In genomic region chr11:73307323-73308002, GRCh38 we compare ENCODE assay signal across 1 cellular context.
TF ChIP-seq lines count a peak whose summit lies in the region.

No MANE protein-coding gene starts in this region.

TF ChIP-seq in HepG2, 621 proteins besides CTCF, POLR2A, EP300 and RAD21 (continued from another document and continues in another):
- TF ChIP-seq, protein P1, sequence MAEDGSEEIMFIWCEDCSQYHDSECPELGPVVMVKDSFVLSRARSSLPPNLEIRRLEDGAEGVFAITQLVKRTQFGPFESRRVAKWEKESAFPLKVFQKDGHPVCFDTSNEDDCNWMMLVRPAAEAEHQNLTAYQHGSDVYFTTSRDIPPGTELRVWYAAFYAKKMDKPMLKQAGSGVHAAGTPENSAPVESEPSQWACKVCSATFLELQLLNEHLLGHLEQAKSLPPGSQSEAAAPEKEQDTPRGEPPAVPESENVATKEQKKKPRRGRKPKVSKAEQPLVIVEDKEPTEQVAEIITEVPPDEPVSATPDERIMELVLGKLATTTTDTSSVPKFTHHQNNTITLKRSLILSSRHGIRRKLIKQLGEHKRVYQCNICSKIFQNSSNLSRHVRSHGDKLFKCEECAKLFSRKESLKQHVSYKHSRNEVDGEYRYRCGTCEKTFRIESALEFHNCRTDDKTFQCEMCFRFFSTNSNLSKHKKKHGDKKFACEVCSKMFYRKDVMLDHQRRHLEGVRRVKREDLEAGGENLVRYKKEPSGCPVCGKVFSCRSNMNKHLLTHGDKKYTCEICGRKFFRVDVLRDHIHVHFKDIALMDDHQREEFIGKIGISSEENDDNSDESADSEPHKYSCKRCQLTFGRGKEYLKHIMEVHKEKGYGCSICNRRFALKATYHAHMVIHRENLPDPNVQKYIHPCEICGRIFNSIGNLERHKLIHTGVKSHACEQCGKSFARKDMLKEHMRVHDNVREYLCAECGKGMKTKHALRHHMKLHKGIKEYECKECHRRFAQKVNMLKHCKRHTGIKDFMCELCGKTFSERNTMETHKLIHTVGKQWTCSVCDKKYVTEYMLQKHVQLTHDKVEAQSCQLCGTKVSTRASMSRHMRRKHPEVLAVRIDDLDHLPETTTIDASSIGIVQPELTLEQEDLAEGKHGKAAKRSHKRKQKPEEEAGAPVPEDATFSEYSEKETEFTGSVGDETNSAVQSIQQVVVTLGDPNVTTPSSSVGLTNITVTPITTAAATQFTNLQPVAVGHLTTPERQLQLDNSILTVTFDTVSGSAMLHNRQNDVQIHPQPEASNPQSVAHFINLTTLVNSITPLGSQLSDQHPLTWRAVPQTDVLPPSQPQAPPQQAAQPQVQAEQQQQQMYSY (CRISPR knock-in tag; IDR thresholded peaks at IDR 0.05) = no peak
- TF ChIP-seq ZNF589 (CRISPR knock-in tag; conservative IDR thresholded peaks at IDR 0.05) (no peak), TOPORS (CRISPR knock-in tag; IDR thresholded peaks at IDR 0.05) (0 out of 2 replicates have a peak, but pooled peaks have one; percentile 27), IKZF5 (CRISPR knock-in tag; IDR thresholded peaks at IDR 0.05) (peak; percentile 62; the same call in 1 of the 2 replicates), ZNF256 (CRISPR knock-in tag; conservative IDR thresholded peaks at IDR 0.05) (0 out of 2 replicates have a peak, but pooled peaks have one; percentile 56), ZNF616 (CRISPR knock-in tag; IDR thresholded peaks at IDR 0.05; ENCODE audit: low read depth) (no peak), ZKSCAN5 (CRISPR knock-in tag; IDR thresholded peaks at IDR 0.05) (peak; percentile 72; the same call in 1 of the 2 replicates), NR2C2 (CRISPR knock-in tag; IDR thresholded peaks at IDR 0.05; ENCODE audit: borderline replicate concordance) (peak; percentile 17; the same call in 1 of the 2 replicates), PATZ1 (CRISPR knock-in tag; IDR thresholded peaks at IDR 0.05) (peak; percentile 70; the same call in 1 of the 2 replicates), ZNF740 (CRISPR knock-in tag; IDR thresholded peaks at IDR 0.05) (no peak), CHD4 (IDR thresholded peaks at IDR 0.05; ENCODE audit: borderline replicate concordance, low read length) (no peak), NFRKB (IDR thresholded peaks at IDR 0.05) (no peak), ZMYM2 (CRISPR knock-in tag; IDR thresholded peaks at IDR 0.05) (no peak), JUN (CRISPR knock-in tag; IDR thresholded peaks at IDR 0.05) (no peak), IRF1 (CRISPR knock-in tag; IDR thresholded peaks at IDR 0.05; ENCODE audit: low read depth) (no peak), ZNF615 (CRISPR knock-in tag; IDR thresholded peaks at IDR 0.05; ENCODE audit: borderline replicate concordance) (no peak), MAX (IDR thresholded peaks at IDR 0.05) (peak; percentile 38; the same call in 1 of the 2 replicates), ZNF607 (CRISPR knock-in tag; IDR thresholded peaks at IDR 0.05; ENCODE audit: borderline replicate concordance) (no peak), KMT2B (CRISPR knock-in tag; IDR thresholded peaks at IDR 0.05) (peak; percentile 34; the same call in 1 of the 2 replicates), NFKB2 (CRISPR knock-in tag; IDR thresholded peaks at IDR 0.05; ENCODE audit: borderline replicate concordance) (peak; percentile 53; the same call in 1 of the 2 replicates), NFATC3 (CRISPR knock-in tag; IDR thresholded peaks at IDR 0.05) (no peak), DMAP1 (CRISPR knock-in tag; IDR thresholded peaks at IDR 0.05) (peak; percentile 68; the same call in 1 of the 2 replicates), ZC3H4 (CRISPR knock-in tag; IDR thresholded peaks at IDR 0.05; ENCODE audit: borderline replicate concordance) (peak; percentile 85; the same call in 1 of the 2 replicates), MTA3 (CRISPR knock-in tag; IDR thresholded peaks at IDR 0.05) (no peak), ZFP1 (CRISPR knock-in tag; IDR thresholded peaks at IDR 0.05) (no peak), POLR2G (IDR thresholded peaks at IDR 0.05; ENCODE audit: low read depth, low read length) (peak; percentile 68)
- TF ChIP-seq, protein P2, sequence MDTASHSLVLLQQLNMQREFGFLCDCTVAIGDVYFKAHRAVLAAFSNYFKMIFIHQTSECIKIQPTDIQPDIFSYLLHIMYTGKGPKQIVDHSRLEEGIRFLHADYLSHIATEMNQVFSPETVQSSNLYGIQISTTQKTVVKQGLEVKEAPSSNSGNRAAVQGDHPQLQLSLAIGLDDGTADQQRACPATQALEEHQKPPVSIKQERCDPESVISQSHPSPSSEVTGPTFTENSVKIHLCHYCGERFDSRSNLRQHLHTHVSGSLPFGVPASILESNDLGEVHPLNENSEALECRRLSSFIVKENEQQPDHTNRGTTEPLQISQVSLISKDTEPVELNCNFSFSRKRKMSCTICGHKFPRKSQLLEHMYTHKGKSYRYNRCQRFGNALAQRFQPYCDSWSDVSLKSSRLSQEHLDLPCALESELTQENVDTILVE (CRISPR knock-in tag; IDR thresholded peaks at IDR 0.05) = peak; percentile 10; the same call in 1 of the 2 replicates
- TF ChIP-seq, protein P3, sequence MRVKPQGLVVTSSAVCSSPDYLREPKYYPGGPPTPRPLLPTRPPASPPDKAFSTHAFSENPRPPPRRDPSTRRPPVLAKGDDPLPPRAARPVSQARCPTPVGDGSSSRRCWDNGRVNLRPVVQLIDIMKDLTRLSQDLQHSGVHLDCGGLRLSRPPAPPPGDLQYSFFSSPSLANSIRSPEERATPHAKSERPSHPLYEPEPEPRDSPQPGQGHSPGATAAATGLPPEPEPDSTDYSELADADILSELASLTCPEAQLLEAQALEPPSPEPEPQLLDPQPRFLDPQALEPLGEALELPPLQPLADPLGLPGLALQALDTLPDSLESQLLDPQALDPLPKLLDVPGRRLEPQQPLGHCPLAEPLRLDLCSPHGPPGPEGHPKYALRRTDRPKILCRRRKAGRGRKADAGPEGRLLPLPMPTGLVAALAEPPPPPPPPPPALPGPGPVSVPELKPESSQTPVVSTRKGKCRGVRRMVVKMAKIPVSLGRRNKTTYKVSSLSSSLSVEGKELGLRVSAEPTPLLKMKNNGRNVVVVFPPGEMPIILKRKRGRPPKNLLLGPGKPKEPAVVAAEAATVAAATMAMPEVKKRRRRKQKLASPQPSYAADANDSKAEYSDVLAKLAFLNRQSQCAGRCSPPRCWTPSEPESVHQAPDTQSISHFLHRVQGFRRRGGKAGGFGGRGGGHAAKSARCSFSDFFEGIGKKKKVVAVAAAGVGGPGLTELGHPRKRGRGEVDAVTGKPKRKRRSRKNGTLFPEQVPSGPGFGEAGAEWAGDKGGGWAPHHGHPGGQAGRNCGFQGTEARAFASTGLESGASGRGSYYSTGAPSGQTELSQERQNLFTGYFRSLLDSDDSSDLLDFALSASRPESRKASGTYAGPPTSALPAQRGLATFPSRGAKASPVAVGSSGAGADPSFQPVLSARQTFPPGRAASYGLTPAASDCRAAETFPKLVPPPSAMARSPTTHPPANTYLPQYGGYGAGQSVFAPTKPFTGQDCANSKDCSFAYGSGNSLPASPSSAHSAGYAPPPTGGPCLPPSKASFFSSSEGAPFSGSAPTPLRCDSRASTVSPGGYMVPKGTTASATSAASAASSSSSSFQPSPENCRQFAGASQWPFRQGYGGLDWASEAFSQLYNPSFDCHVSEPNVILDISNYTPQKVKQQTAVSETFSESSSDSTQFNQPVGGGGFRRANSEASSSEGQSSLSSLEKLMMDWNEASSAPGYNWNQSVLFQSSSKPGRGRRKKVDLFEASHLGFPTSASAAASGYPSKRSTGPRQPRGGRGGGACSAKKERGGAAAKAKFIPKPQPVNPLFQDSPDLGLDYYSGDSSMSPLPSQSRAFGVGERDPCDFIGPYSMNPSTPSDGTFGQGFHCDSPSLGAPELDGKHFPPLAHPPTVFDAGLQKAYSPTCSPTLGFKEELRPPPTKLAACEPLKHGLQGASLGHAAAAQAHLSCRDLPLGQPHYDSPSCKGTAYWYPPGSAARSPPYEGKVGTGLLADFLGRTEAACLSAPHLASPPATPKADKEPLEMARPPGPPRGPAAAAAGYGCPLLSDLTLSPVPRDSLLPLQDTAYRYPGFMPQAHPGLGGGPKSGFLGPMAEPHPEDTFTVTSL (CRISPR knock-in tag; IDR thresholded peaks at IDR 0.05; ENCODE audit: borderline replicate concordance) = no peak
- TF ChIP-seq, protein P4, sequence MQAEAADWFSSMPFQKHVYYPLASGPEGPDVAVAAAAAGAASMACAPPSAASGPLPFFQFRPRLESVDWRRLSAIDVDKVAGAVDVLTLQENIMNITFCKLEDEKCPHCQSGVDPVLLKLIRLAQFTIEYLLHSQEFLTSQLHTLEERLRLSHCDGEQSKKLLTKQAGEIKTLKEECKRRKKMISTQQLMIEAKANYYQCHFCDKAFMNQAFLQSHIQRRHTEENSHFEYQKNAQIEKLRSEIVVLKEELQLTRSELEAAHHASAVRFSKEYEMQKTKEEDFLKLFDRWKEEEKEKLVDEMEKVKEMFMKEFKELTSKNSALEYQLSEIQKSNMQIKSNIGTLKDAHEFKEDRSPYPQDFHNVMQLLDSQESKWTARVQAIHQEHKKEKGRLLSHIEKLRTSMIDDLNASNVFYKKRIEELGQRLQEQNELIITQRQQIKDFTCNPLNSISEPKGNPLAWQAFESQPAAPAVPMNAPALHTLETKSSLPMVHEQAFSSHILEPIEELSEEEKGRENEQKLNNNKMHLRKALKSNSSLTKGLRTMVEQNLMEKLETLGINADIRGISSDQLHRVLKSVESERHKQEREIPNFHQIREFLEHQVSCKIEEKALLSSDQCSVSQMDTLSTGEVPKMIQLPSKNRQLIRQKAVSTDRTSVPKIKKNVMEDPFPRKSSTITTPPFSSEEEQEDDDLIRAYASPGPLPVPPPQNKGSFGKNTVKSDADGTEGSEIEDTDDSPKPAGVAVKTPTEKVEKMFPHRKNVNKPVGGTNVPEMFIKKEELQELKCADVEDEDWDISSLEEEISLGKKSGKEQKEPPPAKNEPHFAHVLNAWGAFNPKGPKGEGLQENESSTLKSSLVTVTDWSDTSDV (CRISPR knock-in tag; IDR thresholded peaks at IDR 0.05) = 0 out of 2 replicates have a peak, but pooled peaks have one; percentile 0
- TF ChIP-seq, protein P5, sequence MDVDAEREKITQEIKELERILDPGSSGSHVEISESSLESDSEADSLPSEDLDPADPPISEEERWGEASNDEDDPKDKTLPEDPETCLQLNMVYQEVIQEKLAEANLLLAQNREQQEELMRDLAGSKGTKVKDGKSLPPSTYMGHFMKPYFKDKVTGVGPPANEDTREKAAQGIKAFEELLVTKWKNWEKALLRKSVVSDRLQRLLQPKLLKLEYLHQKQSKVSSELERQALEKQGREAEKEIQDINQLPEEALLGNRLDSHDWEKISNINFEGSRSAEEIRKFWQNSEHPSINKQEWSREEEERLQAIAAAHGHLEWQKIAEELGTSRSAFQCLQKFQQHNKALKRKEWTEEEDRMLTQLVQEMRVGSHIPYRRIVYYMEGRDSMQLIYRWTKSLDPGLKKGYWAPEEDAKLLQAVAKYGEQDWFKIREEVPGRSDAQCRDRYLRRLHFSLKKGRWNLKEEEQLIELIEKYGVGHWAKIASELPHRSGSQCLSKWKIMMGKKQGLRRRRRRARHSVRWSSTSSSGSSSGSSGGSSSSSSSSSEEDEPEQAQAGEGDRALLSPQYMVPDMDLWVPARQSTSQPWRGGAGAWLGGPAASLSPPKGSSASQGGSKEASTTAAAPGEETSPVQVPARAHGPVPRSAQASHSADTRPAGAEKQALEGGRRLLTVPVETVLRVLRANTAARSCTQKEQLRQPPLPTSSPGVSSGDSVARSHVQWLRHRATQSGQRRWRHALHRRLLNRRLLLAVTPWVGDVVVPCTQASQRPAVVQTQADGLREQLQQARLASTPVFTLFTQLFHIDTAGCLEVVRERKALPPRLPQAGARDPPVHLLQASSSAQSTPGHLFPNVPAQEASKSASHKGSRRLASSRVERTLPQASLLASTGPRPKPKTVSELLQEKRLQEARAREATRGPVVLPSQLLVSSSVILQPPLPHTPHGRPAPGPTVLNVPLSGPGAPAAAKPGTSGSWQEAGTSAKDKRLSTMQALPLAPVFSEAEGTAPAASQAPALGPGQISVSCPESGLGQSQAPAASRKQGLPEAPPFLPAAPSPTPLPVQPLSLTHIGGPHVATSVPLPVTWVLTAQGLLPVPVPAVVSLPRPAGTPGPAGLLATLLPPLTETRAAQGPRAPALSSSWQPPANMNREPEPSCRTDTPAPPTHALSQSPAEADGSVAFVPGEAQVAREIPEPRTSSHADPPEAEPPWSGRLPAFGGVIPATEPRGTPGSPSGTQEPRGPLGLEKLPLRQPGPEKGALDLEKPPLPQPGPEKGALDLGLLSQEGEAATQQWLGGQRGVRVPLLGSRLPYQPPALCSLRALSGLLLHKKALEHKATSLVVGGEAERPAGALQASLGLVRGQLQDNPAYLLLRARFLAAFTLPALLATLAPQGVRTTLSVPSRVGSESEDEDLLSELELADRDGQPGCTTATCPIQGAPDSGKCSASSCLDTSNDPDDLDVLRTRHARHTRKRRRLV (CRISPR knock-in tag; IDR thresholded peaks at IDR 0.05) = 0 out of 2 replicates have a peak, but pooled peaks have one; percentile 34
